Comparison of ENCODE assay signal across 17 cellular contexts in the genomic region with DNA sequence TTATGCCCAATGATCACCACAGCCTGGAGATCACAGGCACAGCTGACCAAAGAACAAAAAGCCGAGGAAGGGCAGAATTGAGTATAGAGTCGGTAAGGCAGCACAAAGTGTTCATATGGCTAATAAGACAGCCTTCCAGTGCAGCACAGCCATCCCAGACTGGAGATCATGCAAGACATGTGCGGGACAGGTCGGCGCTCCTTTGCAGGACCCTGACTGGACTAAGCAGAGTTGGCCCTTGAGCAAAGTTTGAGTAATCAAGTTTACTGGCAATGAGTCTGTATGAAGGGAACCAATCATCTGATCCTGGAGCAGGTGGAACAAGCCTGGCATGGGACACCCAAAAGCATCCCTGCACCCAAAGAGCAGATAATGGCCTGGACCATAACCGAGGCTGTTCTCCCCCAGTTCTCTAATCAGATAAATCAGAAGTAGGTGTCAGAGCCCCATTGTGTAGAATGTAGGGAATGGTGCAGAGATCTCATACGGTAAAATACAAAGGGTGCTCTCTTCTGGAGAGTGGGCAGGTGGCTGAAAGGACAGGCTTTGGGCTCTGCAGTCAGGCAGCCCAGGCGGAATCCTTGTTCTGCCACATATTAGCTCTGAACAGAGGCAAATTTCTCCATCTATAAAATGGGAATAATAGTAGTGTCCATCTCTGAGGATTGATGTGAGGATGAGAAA. TPM values are rescaled to one million over a fixed set of nuclear protein-coding genes. Genes with fewer than 3 reads are reported as not detected.
DNase-seq lines count a peak whose midpoint lies in the region; ATAC-seq lines count a peak whose summit lies in the region.
"Had no signal": no experiment of that assay in that cellular context is flagged by ENCODE, and none has a peak within 500 bp of the region (broad histone marks: within the 10 kb centered on the region; RNA-seq: fewer than 3 reads in every experiment).

No MANE protein-coding gene starts in this region.

- H3K4me1 Mint-ChIP-seq in activated naive CD4-positive, alpha-beta T cell treated with anti-CD3 and anti-CD28 coated beads, Interleukin-2, amount 50 U/mL, for 24 hours, result no peaks in the 10 kb centered on the region
- peaks cover 3% of the 10 kb centered on the region for H3K4me1 Mint-ChIP-seq in activated naive CD4-positive, alpha-beta T cell treated with anti-CD3 and anti-CD28 coated beads for 36 hours (ENCODE audit: low read depth)
- peaks cover 11 to 14% of the 10 kb centered on the region in 2 donors for H3K4me1 Mint-ChIP-seq in stimulated activated naive B cell treated with anti-CD40 and anti-IgM and Interleukin-4, amounts not matched to agents 10 μg/mL and 1 μg/mL and 100 μg/mL, for 72 hours

- H3K27me3 Mint-ChIP-seq in activated naive CD4-positive, alpha-beta T cell treated with anti-CD3 and anti-CD28 coated beads, Interleukin-2, amount 50 U/mL, for 24 hours, result no peaks in the 10 kb centered on the region
- H3K27me3 Mint-ChIP-seq in activated naive CD4-positive, alpha-beta T cell treated with anti-CD3 and anti-CD28 coated beads for 36 hours (ENCODE audit: low read depth), result no peaks in the 10 kb centered on the region
- H3K27me3 Mint-ChIP-seq in stimulated activated naive B cell treated with anti-CD40 and anti-IgM and Interleukin-4, amounts not matched to agents 10 μg/mL and 1 μg/mL and 100 μg/mL, for 72 hours, result peaks cover 0 to 3% of the 10 kb centered on the region in 2 donors
- H3K27me3 Mint-ChIP-seq: B cell had no signal

- intact Hi-C loops in activated naive CD4-positive, alpha-beta T cell treated with anti-CD3 and anti-CD28 coated beads for 36 hours (cut with micrococcal nuclease), result no loop called here

- ATAC-seq in stimulated activated naive B cell treated with anti-CD40 and anti-IgM and Interleukin-4, amounts not matched to agents 10 μg/mL and 1 μg/mL and 100 μg/mL, for 72 hours (replicated peaks), result no peak
- ATAC-seq: left cardiac atrium had no signal

- peak overlapping the region; percentile 56 for H3K27ac Mint-ChIP-seq in activated naive CD4-positive, alpha-beta T cell treated with anti-CD3 and anti-CD28 coated beads, Interleukin-2, amount 50 U/mL, for 24 hours
- no peak overlapping the region for H3K27ac Mint-ChIP-seq in activated naive CD4-positive, alpha-beta T cell treated with anti-CD3 and anti-CD28 coated beads for 36 hours
- H3K27ac Mint-ChIP-seq in stimulated activated naive B cell treated with anti-CD40 and anti-IgM and Interleukin-4, amounts not matched to agents 10 μg/mL and 1 μg/mL and 100 μg/mL, for 72 hours, result no peak overlapping the region
- H3K27ac Mint-ChIP-seq: B cell had no signal

- CTCF ChIA-PET in activated naive CD4-positive, alpha-beta T cell treated with anti-CD3 and anti-CD28 coated beads for 36 hours (lab: Charles Lee), result no interaction called here

- H3K4me3 Mint-ChIP-seq in activated naive CD4-positive, alpha-beta T cell treated with anti-CD3 and anti-CD28 coated beads, Interleukin-2, amount 50 U/mL, for 24 hours, result no peak overlapping the region
- H3K4me3 Mint-ChIP-seq in activated naive CD4-positive, alpha-beta T cell treated with anti-CD3 and anti-CD28 coated beads for 36 hours, result no peak overlapping the region
- no peak overlapping the region for H3K4me3 Mint-ChIP-seq in stimulated activated naive B cell treated with anti-CD40 and anti-IgM and Interleukin-4, amounts not matched to agents 10 μg/mL and 1 μg/mL and 100 μg/mL, for 72 hours
- H3K4me3 Mint-ChIP-seq: B cell had no signal

- no peaks in the 10 kb centered on the region for H3K9me3 Mint-ChIP-seq in activated naive CD4-positive, alpha-beta T cell treated with anti-CD3 and anti-CD28 coated beads, Interleukin-2, amount 50 U/mL, for 24 hours
- H3K9me3 Mint-ChIP-seq in activated naive CD4-positive, alpha-beta T cell treated with anti-CD3 and anti-CD28 coated beads for 36 hours, result no peaks in the 10 kb centered on the region
- H3K9me3 Mint-ChIP-seq in stimulated activated naive B cell treated with anti-CD40 and anti-IgM and Interleukin-4, amounts not matched to agents 10 μg/mL and 1 μg/mL and 100 μg/mL, for 72 hours, result peaks cover 0 to 1% of the 10 kb centered on the region in 2 donors

- no peaks in the 10 kb centered on the region for H3K36me3 Mint-ChIP-seq in activated naive CD4-positive, alpha-beta T cell treated with anti-CD3 and anti-CD28 coated beads, Interleukin-2, amount 50 U/mL, for 24 hours
- no peaks in the 10 kb centered on the region for H3K36me3 Mint-ChIP-seq in activated naive CD4-positive, alpha-beta T cell treated with anti-CD3 and anti-CD28 coated beads for 36 hours (ENCODE audit: low read depth)
- no peaks in the 10 kb centered on the region for H3K36me3 Mint-ChIP-seq in stimulated activated naive B cell treated with anti-CD40 and anti-IgM and Interleukin-4, amounts not matched to agents 10 μg/mL and 1 μg/mL and 100 μg/mL, for 72 hours

- DNase-seq in activated naive CD4-positive, alpha-beta T cell treated with anti-CD3 and anti-CD28 coated beads for 36 hours, result no peak
- peak; percentile 5 for DNase-seq in NCI-H1092 (lab: John Stamatoyannopoulos, UW)
- DNase-seq in dermis blood vessel endothelial cell, result peak; percentile 46
- DNase-seq in pons (ENCODE audit: low spot score), result peak; percentile 63
- no peak for DNase-seq in GF-D8 (lab: John Stamatoyannopoulos, UW)
- no peak for DNase-seq in stimulated activated naive B cell treated with anti-CD40 and anti-IgM and Interleukin-4, amounts not matched to agents 10 μg/mL and 1 μg/mL and 100 μg/mL, for 72 hours
- no peak for DNase-seq in Ammon's horn (ENCODE audit: low spot score)
- DNase-seq: activated naive CD4-positive, alpha-beta T cell treated with anti-CD3 and anti-CD28 coated beads, Interleukin-2, amount 50 U/mL, for 16 hours; colonic mucosa; GDM1; left cardiac atrium; NCI-H1694 treated with DMSO at 0.1 percent for 48 hours; stimulated activated CD4-positive, alpha-beta T cell treated with anti-CD3 and anti-CD28 coated beads, Interleukin-12 subunit alpha, Interleukin-12 subunit beta, amount 100 ng/mL, for 4 hours; uterus had no signal

RNA-seq across cellular contexts. Expression of gene DNASE2B, which starts 10.7 kb away (rescaled TPM):
- total RNA-seq in activated naive CD4-positive, alpha-beta T cell treated with anti-CD3 and anti-CD28 coated beads for 36 hours, result not detected
- total RNA-seq in dermis blood vessel endothelial cell, result not detected in 2 replicates
- total RNA-seq: B cell, frontal cortex, left cardiac atrium, uterus had no signal

Comparison
In these comparisons a context has a peak if more than half of its experiments do, and no peak if none do; other contexts are left out.
1. DNase-seq: peak in NCI-H1092 (single experiment), dermis blood vessel endothelial cell (single experiment) and pons (single experiment); none in activated naive CD4-positive, alpha-beta T cell treated with anti-CD3 and anti-CD28 coated beads for 36 hours (single experiment), GF-D8 (single experiment), stimulated activated naive B cell treated with anti-CD40 and anti-IgM and Interleukin-4, amounts not matched to agents 10 μg/mL and 1 μg/mL and 100 μg/mL, for 72 hours (single experiment) and Ammon's horn (single experiment).